1 cellular context compared by ENCODE assay signal in the genomic region with DNA sequence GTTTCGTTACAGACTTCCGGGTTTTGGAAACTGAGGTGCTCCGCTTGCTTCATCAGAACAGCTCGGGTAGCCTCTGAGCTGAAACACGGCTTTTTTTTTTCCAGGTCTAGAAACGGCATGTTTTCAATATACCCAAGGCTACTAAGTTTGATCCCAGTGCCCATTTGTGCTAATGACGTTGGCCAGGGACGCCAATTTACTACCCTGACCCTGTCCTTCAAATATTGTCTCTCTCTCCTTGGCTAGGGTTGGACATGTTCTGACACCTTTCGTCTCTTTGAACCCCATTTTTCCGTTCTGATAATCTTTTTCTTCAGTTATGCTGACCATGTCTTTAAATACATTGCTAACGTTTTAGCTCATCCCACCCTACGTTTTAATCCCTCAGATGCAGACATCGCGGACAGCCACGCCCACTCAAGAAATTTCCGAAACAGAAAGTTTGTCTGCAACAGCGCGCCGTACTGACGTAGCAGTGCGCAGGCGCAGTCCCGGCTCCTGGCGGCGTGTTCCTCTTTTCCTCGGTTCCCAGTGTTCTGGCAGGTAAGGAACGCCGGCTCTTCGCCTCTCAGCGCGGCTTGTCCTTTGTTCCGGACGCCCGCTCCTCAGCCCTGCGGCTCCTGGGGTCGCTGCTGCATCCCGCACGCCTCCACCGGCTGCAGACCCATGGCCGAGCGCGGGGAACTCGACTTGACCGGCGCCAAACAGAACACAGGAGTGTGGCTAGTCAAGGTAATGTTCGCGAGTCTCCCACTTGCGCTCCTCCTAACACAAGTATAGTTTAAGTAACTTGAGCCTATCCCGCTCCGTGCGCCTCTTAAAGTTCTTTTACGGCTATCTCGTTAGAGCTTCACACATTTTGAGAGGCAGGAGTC.
TF ChIP-seq lines count a peak whose summit lies in the region.

A gene with protein sequence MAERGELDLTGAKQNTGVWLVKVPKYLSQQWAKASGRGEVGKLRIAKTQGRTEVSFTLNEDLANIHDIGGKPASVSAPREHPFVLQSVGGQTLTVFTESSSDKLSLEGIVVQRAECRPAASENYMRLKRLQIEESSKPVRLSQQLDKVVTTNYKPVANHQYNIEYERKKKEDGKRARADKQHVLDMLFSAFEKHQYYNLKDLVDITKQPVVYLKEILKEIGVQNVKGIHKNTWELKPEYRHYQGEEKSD (plus strand): TSS at position 521 of the 875 bp plus-strand sequence. CDS start 146 bp downstream, at position 667.

TF ChIP-seq in HepG2, 621 proteins besides CTCF, POLR2A, EP300 and RAD21 (continued from another document and continues in another):
- TF ChIP-seq ZBED4 (CRISPR knock-in tag; IDR thresholded peaks at IDR 0.05; ENCODE audit: borderline replicate concordance) (no peak), ZNF670 (CRISPR knock-in tag; IDR thresholded peaks at IDR 0.05; ENCODE audit: borderline replicate concordance) (no peak), ZNF709 (CRISPR knock-in tag; IDR thresholded peaks at IDR 0.05) (no peak), WIZ (CRISPR knock-in tag; IDR thresholded peaks at IDR 0.05) (no peak), ZZZ3 (CRISPR knock-in tag; IDR thresholded peaks at IDR 0.05; ENCODE audit: borderline replicate concordance) (peak; percentile 39; the same call in 1 of the 2 replicates), ZNF235 (CRISPR knock-in tag; IDR thresholded peaks at IDR 0.05; ENCODE audit: borderline replicate concordance) (no peak), ZNF382 (CRISPR knock-in tag; IDR thresholded peaks at IDR 0.05; ENCODE audit: borderline replicate concordance) (no peak), MEF2D (CRISPR knock-in tag; IDR thresholded peaks at IDR 0.05) (peak; percentile 79; the same call in 1 of the 2 replicates), ZNF614 (CRISPR knock-in tag; IDR thresholded peaks at IDR 0.05; ENCODE audit: borderline replicate concordance) (no peak), CSRNP1 (CRISPR knock-in tag; IDR thresholded peaks at IDR 0.05) (no peak), ZBTB38 (CRISPR knock-in tag; IDR thresholded peaks at IDR 0.05) (no peak; the same call in 1 of the 2 replicates), ZNF883 (CRISPR knock-in tag; IDR thresholded peaks at IDR 0.05; ENCODE audit: not compliant biosample characterization) (peak; percentile 26), ZNF431 (CRISPR knock-in tag; IDR thresholded peaks at IDR 0.05; ENCODE audit: borderline replicate concordance, low read depth) (no peak), TMF1 (CRISPR knock-in tag; IDR thresholded peaks at IDR 0.05; ENCODE audit: low read depth) (no peak), ZNF318 (CRISPR knock-in tag; IDR thresholded peaks at IDR 0.05) (no peak), GATAD2A (CRISPR knock-in tag; IDR thresholded peaks at IDR 0.05) (peak; percentile 64; the same call in 1 of the 2 replicates), DZIP1 (CRISPR knock-in tag; IDR thresholded peaks at IDR 0.05) (no peak), TEAD3 (CRISPR knock-in tag; optimal IDR thresholded peaks at IDR 0.05; ENCODE audit: borderline replicate concordance) (peak; percentile 19), REL (CRISPR knock-in tag; conservative IDR thresholded peaks at IDR 0.05) (no peak), ZNF264 (CRISPR knock-in tag; IDR thresholded peaks at IDR 0.05) (no peak), ZNF280B (CRISPR knock-in tag; IDR thresholded peaks at IDR 0.05; ENCODE audit: borderline replicate concordance) (peak; percentile 49; the same call in 1 of the 2 replicates), ZNF180 (CRISPR knock-in tag; IDR thresholded peaks at IDR 0.05; ENCODE audit: borderline replicate concordance, low read depth) (no peak), GTF2F1 (IDR thresholded peaks at IDR 0.05; ENCODE audit: low read length) (no peak), NFKB2 (CRISPR knock-in tag; IDR thresholded peaks at IDR 0.05; ENCODE audit: borderline replicate concordance) (peak; percentile 74; the same call in 1 of the 2 replicates), ERF (CRISPR knock-in tag; IDR thresholded peaks at IDR 0.05) (peak; percentile 65), ELF1 (CRISPR knock-in tag; IDR thresholded peaks at IDR 0.05) (peak; percentile 74; the same call in 1 of the 2 replicates)
- TF ChIP-seq, protein P1, sequence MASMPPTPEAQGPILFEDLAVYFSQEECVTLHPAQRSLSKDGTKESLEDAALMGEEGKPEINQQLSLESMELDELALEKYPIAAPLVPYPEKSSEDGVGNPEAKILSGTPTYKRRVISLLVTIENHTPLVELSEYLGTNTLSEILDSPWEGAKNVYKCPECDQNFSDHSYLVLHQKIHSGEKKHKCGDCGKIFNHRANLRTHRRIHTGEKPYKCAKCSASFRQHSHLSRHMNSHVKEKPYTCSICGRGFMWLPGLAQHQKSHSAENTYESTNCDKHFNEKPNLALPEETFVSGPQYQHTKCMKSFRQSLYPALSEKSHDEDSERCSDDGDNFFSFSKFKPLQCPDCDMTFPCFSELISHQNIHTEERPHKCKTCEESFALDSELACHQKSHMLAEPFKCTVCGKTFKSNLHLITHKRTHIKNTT (CRISPR knock-in tag; IDR thresholded peaks at IDR 0.05), result no peak
- TF ChIP-seq, protein P2, sequence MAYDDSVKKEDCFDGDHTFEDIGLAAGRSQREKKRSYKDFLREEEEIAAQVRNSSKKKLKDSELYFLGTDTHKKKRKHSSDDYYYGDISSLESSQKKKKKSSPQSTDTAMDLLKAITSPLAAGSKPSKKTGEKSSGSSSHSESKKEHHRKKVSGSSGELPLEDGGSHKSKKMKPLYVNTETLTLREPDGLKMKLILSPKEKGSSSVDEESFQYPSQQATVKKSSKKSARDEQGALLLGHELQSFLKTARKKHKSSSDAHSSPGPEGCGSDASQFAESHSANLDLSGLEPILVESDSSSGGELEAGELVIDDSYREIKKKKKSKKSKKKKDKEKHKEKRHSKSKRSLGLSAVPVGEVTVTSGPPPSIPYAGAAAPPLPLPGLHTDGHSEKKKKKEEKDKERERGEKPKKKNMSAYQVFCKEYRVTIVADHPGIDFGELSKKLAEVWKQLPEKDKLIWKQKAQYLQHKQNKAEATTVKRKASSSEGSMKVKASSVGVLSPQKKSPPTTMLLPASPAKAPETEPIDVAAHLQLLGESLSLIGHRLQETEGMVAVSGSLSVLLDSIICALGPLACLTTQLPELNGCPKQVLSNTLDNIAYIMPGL (CRISPR knock-in tag; IDR thresholded peaks at IDR 0.05; ENCODE audit: borderline replicate concordance in 1 of 2, low read depth in 1 of 2), result peak in 1 of 2 experiments; percentile 81; a peak in 3 of 4 replicates
